Comparison of ENCODE assay signal across 8 cellular contexts in genomic region chr6:18121580-18122127, GRCh38. TPM values are rescaled to one million over a fixed set of nuclear protein-coding genes. Genes with fewer than 3 reads are reported as not detected.
DNase-seq lines count a peak whose midpoint lies in the region; ATAC-seq and TF ChIP-seq lines count a peak whose summit lies in the region.

No MANE protein-coding gene starts in this region.

- TF ChIP-seq EP300 in tibial nerve (IDR thresholded peaks at IDR 0.05) = no peak

- H3K9me3 ChIP-seq in tibial nerve (peaks cover 0 to 10% (median 0%) of the 10 kb centered on the region in 4 donors), testis (no peaks in the 10 kb centered on the region)

- POLR2A ChIA-PET in activated naive CD8-positive, alpha-beta T cell treated with anti-CD3 and anti-CD28 coated beads, Interleukin-2, amount 10 ng/mL, durations not matched to agents 7 days and 5 days (lab: Charles Lee) = interaction anchor here (1.9 kb wide), 1 partner anchor 33 kb away, joined by 6 read pairs; the partner anchor contains the start of gene TPMT
- POLR2A ChIA-PET in WTC11 (lab: Charles Lee) = interaction anchor here (0.5 to 1.7 kb wide), 3 partner anchors 78 to 521 kb away, joined by 3 to 4 read pairs (median 4); partner anchors contain the start of genes FAM8A1 and KIF13A

- DNase-seq in activated naive CD8-positive, alpha-beta T cell treated with anti-CD3 and anti-CD28 coated beads, Interleukin-2, amount 10 ng/mL, durations not matched to agents 7 days and 5 days = no peak
- no peak for DNase-seq in activated naive CD8-positive, alpha-beta T cell treated with anti-CD3 and anti-CD28 coated beads, Interleukin-2, amount 50 U/mL, for 24 hours
- DNase-seq in WTC11 (ENCODE audit: low spot score) (peak; percentile 71), immature natural killer cell (no peak), tibial nerve (ENCODE audit: low spot score in 2 of 2) (no peak), testis (no peak), SHP77 treated with DMSO at 0.1 percent for 48 hours (lab: John Stamatoyannopoulos, UW) (no peak)
- no peak for DNase-seq in activated CD4-positive, CD25-positive, alpha-beta regulatory T cell (lab: John Stamatoyannopoulos, UW)

- CTCF ChIA-PET in WTC11 (lab: Charles Lee) = interaction anchor here (0.5 to 2.7 kb wide), 64 partner anchors 8 to 521 kb away, joined by 3 to 15 read pairs (median 4); partner anchors contain the start of genes KDM1B, KIF13A, RNF144B and TPMT

- H3K4me1 ChIP-seq in tibial nerve (peaks cover 0 to 9% (median 5%) of the 10 kb centered on the region in 4 donors), testis (no peaks in the 10 kb centered on the region)

- H3K9me3 Mint-ChIP-seq in activated naive CD8-positive, alpha-beta T cell treated with anti-CD3 and anti-CD28 coated beads, Interleukin-2, amount 10 ng/mL, durations not matched to agents 7 days and 5 days = peaks cover 3% of the 10 kb centered on the region
- H3K9me3 Mint-ChIP-seq in activated naive CD8-positive, alpha-beta T cell treated with anti-CD3 and anti-CD28 coated beads, Interleukin-2, amount 50 U/mL, for 24 hours = no peaks in the 10 kb centered on the region
- H3K9me3 Mint-ChIP-seq in WTC11 (no peaks in the 10 kb centered on the region), immature natural killer cell (no peaks in the 10 kb centered on the region)

- 70 to 80% methylated on average over 16 to 19 of the region's 19 CpGs for WGBS in tibial nerve, 2 donors
- 51 to 56% methylated on average over 9 to 19 of the region's 19 CpGs for WGBS in testis, 2 donors

- H3K4me3 ChIP-seq in tibial nerve (peak overlapping the region in 3 of 4 donors; percentile 36 to 59 (median 45)), testis (peak overlapping the region in 1 of 2 donors; percentile 54)

- intact Hi-C loops in testis (cut with DNase I; ENCODE audit: low total_unique reads) = loop anchor here (10.0 kb wide), 1 partner anchor 317 kb away; no protein-coding TSS in a partner anchor

- H3K27me3 ChIP-seq in tibial nerve (no peaks in the 10 kb centered on the region), testis (no peaks in the 10 kb centered on the region)

- TF ChIP-seq POLR2A in tibial nerve (IDR thresholded peaks at IDR 0.05) = no peak
- TF ChIP-seq POLR2A in testis (IDR thresholded peaks at IDR 0.05) = no peak

- no peaks in the 10 kb centered on the region for H3K36me3 Mint-ChIP-seq in activated naive CD8-positive, alpha-beta T cell treated with anti-CD3 and anti-CD28 coated beads, Interleukin-2, amount 10 ng/mL, durations not matched to agents 7 days and 5 days
- H3K36me3 Mint-ChIP-seq in activated naive CD8-positive, alpha-beta T cell treated with anti-CD3 and anti-CD28 coated beads, Interleukin-2, amount 50 U/mL, for 24 hours (ENCODE audit: low read depth) = no peaks in the 10 kb centered on the region
- H3K36me3 Mint-ChIP-seq in WTC11 (no peaks in the 10 kb centered on the region), immature natural killer cell (peaks cover 0 to 4% (median 0%) of the 10 kb centered on the region in 3 donors)

- peaks cover 0 to 5% (median 0%) of the 10 kb centered on the region in 3 donors for H3K36me3 ChIP-seq in tibial nerve
- no peaks in the 10 kb centered on the region for H3K36me3 ChIP-seq in testis (ENCODE audit: low read depth, missing control alignments)

- H3K27me3 Mint-ChIP-seq in activated naive CD8-positive, alpha-beta T cell treated with anti-CD3 and anti-CD28 coated beads, Interleukin-2, amount 10 ng/mL, durations not matched to agents 7 days and 5 days = peaks cover 69% of the 10 kb centered on the region
- peaks cover 55% of the 10 kb centered on the region for H3K27me3 Mint-ChIP-seq in activated naive CD8-positive, alpha-beta T cell treated with anti-CD3 and anti-CD28 coated beads, Interleukin-2, amount 50 U/mL, for 24 hours
- H3K27me3 Mint-ChIP-seq in WTC11 (ENCODE audit: low read depth) (peaks cover 23% of the 10 kb centered on the region), immature natural killer cell (ENCODE audit: low read depth in 3 of 3) (peaks cover 2 to 11% (median 5%) of the 10 kb centered on the region in 3 donors)

- peak overlapping the region; percentile 36 for H3K4me3 Mint-ChIP-seq in activated naive CD8-positive, alpha-beta T cell treated with anti-CD3 and anti-CD28 coated beads, Interleukin-2, amount 10 ng/mL, durations not matched to agents 7 days and 5 days
- H3K4me3 Mint-ChIP-seq in activated naive CD8-positive, alpha-beta T cell treated with anti-CD3 and anti-CD28 coated beads, Interleukin-2, amount 50 U/mL, for 24 hours = no peak overlapping the region
- H3K4me3 Mint-ChIP-seq in WTC11 = peak overlapping the region; percentile 55
- peak overlapping the region; percentile 73 to 90 (median 79) for H3K4me3 Mint-ChIP-seq in immature natural killer cell

- no peak for ATAC-seq in activated naive CD8-positive, alpha-beta T cell treated with anti-CD3 and anti-CD28 coated beads, Interleukin-2, amount 10 ng/mL, durations not matched to agents 7 days and 5 days (ENCODE audit: low read depth)
- no peak for ATAC-seq in activated naive CD8-positive, alpha-beta T cell treated with anti-CD3 and anti-CD28 coated beads, Interleukin-2, amount 50 U/mL, for 24 hours
- peak; percentile 53 for ATAC-seq in WTC11

- TF ChIP-seq CTCF in WTC11 (IDR thresholded peaks at IDR 0.05) (0 out of 2 replicates have a peak, but pooled peaks have one; percentile 28), tibial nerve (IDR thresholded peaks at IDR 0.05) (no peak), testis (IDR thresholded peaks at IDR 0.05) (no peak)

- no peak overlapping the region for H3K27ac Mint-ChIP-seq in activated naive CD8-positive, alpha-beta T cell treated with anti-CD3 and anti-CD28 coated beads, Interleukin-2, amount 10 ng/mL, durations not matched to agents 7 days and 5 days
- no peak overlapping the region for H3K27ac Mint-ChIP-seq in activated naive CD8-positive, alpha-beta T cell treated with anti-CD3 and anti-CD28 coated beads, Interleukin-2, amount 50 U/mL, for 24 hours
- no peak overlapping the region for H3K27ac Mint-ChIP-seq in WTC11
- peak overlapping the region in 3 of 6 donors; percentile 34 to 80 (median 46) for H3K27ac Mint-ChIP-seq in immature natural killer cell

- H3K27ac ChIP-seq in tibial nerve (peak overlapping the region in 1 of 4 donors; percentile 76), testis (no peak overlapping the region)

- H3K4me1 Mint-ChIP-seq in activated naive CD8-positive, alpha-beta T cell treated with anti-CD3 and anti-CD28 coated beads, Interleukin-2, amount 10 ng/mL, durations not matched to agents 7 days and 5 days = peaks cover 4% of the 10 kb centered on the region
- peaks cover 13% of the 10 kb centered on the region for H3K4me1 Mint-ChIP-seq in activated naive CD8-positive, alpha-beta T cell treated with anti-CD3 and anti-CD28 coated beads, Interleukin-2, amount 50 U/mL, for 24 hours
- peaks cover 9% of the 10 kb centered on the region for H3K4me1 Mint-ChIP-seq in WTC11
- peaks cover 13 to 20% of the 10 kb centered on the region in 2 donors for H3K4me1 Mint-ChIP-seq in immature natural killer cell

TF ChIP-seq in WTC11, 78 proteins besides CTCF, POLR2A, EP300 and RAD21 (continues in another document):
- no peak for TF ChIP-seq TEAD1 (CRISPR knock-in tag; IDR thresholded peaks at IDR 0.05)
- no peak for TF ChIP-seq ERG (CRISPR knock-in tag; IDR thresholded peaks at IDR 0.05)
- no peak for TF ChIP-seq SMAD4 (CRISPR knock-in tag; IDR thresholded peaks at IDR 0.05)
- no peak for TF ChIP-seq PRRX2 (CRISPR knock-in tag; IDR thresholded peaks at IDR 0.05)
- no peak for TF ChIP-seq IRF2 (CRISPR knock-in tag; IDR thresholded peaks at IDR 0.05; ENCODE audit: borderline replicate concordance, low read depth)
- no peak for TF ChIP-seq HMGA2 (CRISPR knock-in tag; IDR thresholded peaks at IDR 0.05)
- no peak for TF ChIP-seq RORB (CRISPR knock-in tag; IDR thresholded peaks at IDR 0.05)
- no peak for TF ChIP-seq SOX15 (CRISPR knock-in tag; IDR thresholded peaks at IDR 0.05)

RNA-seq across cellular contexts. Expression of gene NHLRC1, which starts 0.8 kb away (rescaled TPM):
- total RNA-seq in activated naive CD8-positive, alpha-beta T cell treated with anti-CD3 and anti-CD28 coated beads, Interleukin-2, amount 10 ng/mL, durations not matched to agents 7 days and 5 days = under 1 TPM; 0.64 to 0.99 TPM
- total RNA-seq in WTC11 (2021) (1.0 to 1.4 TPM (median 1.2 TPM) in 3 replicates), tibial nerve (1 to 10 TPM; 2.0 to 5.0 (median 4.3) TPM), testis (1 to 10 TPM; 3.1 to 3.8 TPM)
- polyA plus RNA-seq in immature natural killer cell (1 to 10 TPM; 1.1 to 4.4 (median 1.6) TPM), testis (ENCODE audit: insufficient read depth, low read depth, low replicate concordance) (2.1 TPM)

RNA-seq across cellular contexts. Expression of gene TPMT, which starts 33.2 kb away (rescaled TPM):
- total RNA-seq in activated naive CD8-positive, alpha-beta T cell treated with anti-CD3 and anti-CD28 coated beads, Interleukin-2, amount 10 ng/mL, durations not matched to agents 7 days and 5 days = 1 to 10 TPM; 5.3 to 6.9 TPM
- 12.7 to 14.4 TPM (median 13.5 TPM) in 3 replicates for total RNA-seq in WTC11 (2021)
- polyA plus RNA-seq in immature natural killer cell = 10 to 100 TPM; 20.6 to 24.8 (median 24.0) TPM
- 1 to 10 TPM; 3.8 to 9.3 (median 5.4) TPM for total RNA-seq in tibial nerve
- total RNA-seq in testis = 10 to 100 TPM; 18.3 to 21.0 TPM
- 14.6 TPM for polyA plus RNA-seq in testis (ENCODE audit: insufficient read depth, low read depth, low replicate concordance)

RNA-seq across cellular contexts. Expression of gene KDM1B, which starts 33.6 kb away (rescaled TPM):
- 10 to 100 TPM in 1 of 2 experiments, 1 to 10 TPM in 1; 9.7 to 10.2 TPM for total RNA-seq in activated naive CD8-positive, alpha-beta T cell treated with anti-CD3 and anti-CD28 coated beads, Interleukin-2, amount 10 ng/mL, durations not matched to agents 7 days and 5 days
- 6.7 to 8.7 TPM (median 8.0 TPM) in 3 replicates for total RNA-seq in WTC11 (2021)
- polyA plus RNA-seq in immature natural killer cell = 1 to 10 TPM in 1 of 3 donors, under 1 TPM in 2; 0.05 to 1.3 (median 0.83) TPM
- 10 to 100 TPM in 3 of 4 donors, 1 to 10 TPM in 1; 9.4 to 16.5 (median 15.2) TPM for total RNA-seq in tibial nerve
- 10 to 100 TPM; 38.1 to 41.1 TPM for total RNA-seq in testis
- 32.1 TPM for polyA plus RNA-seq in testis (ENCODE audit: insufficient read depth, low read depth, low replicate concordance)
